15 cellular contexts compared by ENCODE assay signal in genomic region chr1:183953031-183953430, GRCh38.
DNase-seq lines count a peak whose midpoint lies in the region; ATAC-seq lines count a peak whose summit lies in the region.
"Had no signal": no experiment of that assay in that cellular context is flagged by ENCODE, and none has a peak within 500 bp of the region (broad histone marks: within the 10 kb centered on the region; RNA-seq: fewer than 3 reads in every experiment).

No MANE protein-coding gene starts in this region.

- H2BK120ac ChIP-seq in mesenchymal stem cell (ENCODE audit: low read depth, low read length): no peak overlapping the region

- H3K4me2 ChIP-seq in mesenchymal stem cell (ENCODE audit: low read length, poor library complexity, severe bottlenecking): no peak overlapping the region
- H3K4me2 ChIP-seq: GM23338, SK-N-SH had no signal

- H3K27ac Mint-ChIP-seq in T-cell: peak overlapping the region in 1 of 2 donors; percentile 70
- no peak overlapping the region for H3K27ac Mint-ChIP-seq in stimulated activated effector memory CD8-positive, alpha-beta T cell treated with anti-CD3 and anti-CD28 coated beads, Interleukin-12 subunit alpha, Interleukin-12 subunit beta, amount 100 ng/mL, for 72 hours
- H3K27ac Mint-ChIP-seq: activated CD4-positive, alpha-beta memory T cell treated with anti-CD3 and anti-CD28 coated beads for 36 hours; activated T-helper 1 cell treated with anti-CD3 and anti-CD28 coated beads, Interleukin-12 subunit alpha, Interleukin-12 subunit beta, Interleukin-2, Interleukin-4 antibody, amounts not matched to agents 30 ng/mL and 10 ng/mL and 1 ng/mL, durations not matched to agents 14 hours and 24 hours and 36 hours; GM23338; progenitor cell of endocrine pancreas had no signal

- CTCF ChIA-PET in T-cell (lab: Charles Lee): no interaction called here

- H3K27ac ChIP-seq in caudate nucleus (ENCODE audit: low read depth, low read length) (peak overlapping the region; percentile 67), mesenchymal stem cell (ENCODE audit: low read length, poor library complexity, severe bottlenecking) (no peak overlapping the region)
- H3K27ac ChIP-seq: tibial artery had no signal

- no peaks in the 10 kb centered on the region for H3K27me3 ChIP-seq in mesenchymal stem cell (ENCODE audit: control insufficient read depth in 1 of 2, insufficient read depth in 1 of 2, low read length in 2 of 2)
- H3K27me3 ChIP-seq: tibial artery had no signal

- H4K8ac ChIP-seq in mesenchymal stem cell (ENCODE audit: low read length): no peak overlapping the region

- H3K14ac ChIP-seq in mesenchymal stem cell (ENCODE audit: low read length in 2 of 2): no peak overlapping the region

- no peak overlapping the region for H4K91ac ChIP-seq in mesenchymal stem cell (ENCODE audit: low read length)

- no peaks in the 10 kb centered on the region for H3K36me3 ChIP-seq in mesenchymal stem cell (ENCODE audit: control insufficient read depth in 1 of 2, insufficient read depth in 2 of 2, low read depth in 1 of 2, low read length in 2 of 2)
- H3K36me3 ChIP-seq: tibial artery had no signal

- no peak overlapping the region for H2BK12ac ChIP-seq in mesenchymal stem cell (ENCODE audit: low read length in 2 of 2)

- no peak overlapping the region for H3K4me3 ChIP-seq in mesenchymal stem cell (ENCODE audit: insufficient read depth in 1 of 2, low read depth in 1 of 2, low read length in 2 of 2)
- H3K4me3 ChIP-seq: GM23338, tibial artery had no signal

- H3K9me3 Mint-ChIP-seq in T-cell: no peaks in the 10 kb centered on the region
- peaks cover 2% of the 10 kb centered on the region for H3K9me3 Mint-ChIP-seq in stimulated activated effector memory CD8-positive, alpha-beta T cell treated with anti-CD3 and anti-CD28 coated beads, Interleukin-12 subunit alpha, Interleukin-12 subunit beta, amount 100 ng/mL, for 72 hours
- H3K9me3 Mint-ChIP-seq: activated CD4-positive, alpha-beta memory T cell treated with anti-CD3 and anti-CD28 coated beads for 36 hours; GM23338 had no signal

- H3K4ac ChIP-seq in mesenchymal stem cell (ENCODE audit: low read depth in 1 of 2, low read length in 2 of 2): no peak overlapping the region

- no peaks in the 10 kb centered on the region for H3K36me3 Mint-ChIP-seq in T-cell
- H3K36me3 Mint-ChIP-seq in stimulated activated effector memory CD8-positive, alpha-beta T cell treated with anti-CD3 and anti-CD28 coated beads, Interleukin-12 subunit alpha, Interleukin-12 subunit beta, amount 100 ng/mL, for 72 hours: no peaks in the 10 kb centered on the region
- H3K36me3 Mint-ChIP-seq: activated CD4-positive, alpha-beta memory T cell treated with anti-CD3 and anti-CD28 coated beads for 36 hours had no signal

- H2BK15ac ChIP-seq in mesenchymal stem cell (ENCODE audit: low read depth, poor library complexity, severe bottlenecking): no peak overlapping the region

- no peak overlapping the region for H2AFZ ChIP-seq in mesenchymal stem cell (ENCODE audit: low read depth, low read length)
- H2AFZ ChIP-seq: GM23338 had no signal

- peaks cover 0 to 9% (median 9%) of the 10 kb centered on the region in 3 donors for H3K4me1 Mint-ChIP-seq in T-cell
- peaks cover 22% of the 10 kb centered on the region for H3K4me1 Mint-ChIP-seq in stimulated activated effector memory CD8-positive, alpha-beta T cell treated with anti-CD3 and anti-CD28 coated beads, Interleukin-12 subunit alpha, Interleukin-12 subunit beta, amount 100 ng/mL, for 72 hours
- H3K4me1 Mint-ChIP-seq: GM23338 had no signal

- no peak for DNase-seq in Right ventricle myocardium inferior (ENCODE audit: missing footprints)
- DNase-seq in cardiac septum (ENCODE audit: low spot score): no peak
- DNase-seq in caudate nucleus (lab: John Stamatoyannopoulos, UW): peak in 1 of 61 donors; percentile 61
- DNase-seq in mesenchymal stem cell: peak; percentile 77
- no peak for DNase-seq in posterior cingulate gyrus
- DNase-seq in T-cell: no peak
- DNase-seq in stimulated activated effector memory CD8-positive, alpha-beta T cell treated with anti-CD3 and anti-CD28 coated beads, Interleukin-12 subunit alpha, Interleukin-12 subunit beta, amount 100 ng/mL, for 72 hours (ENCODE audit: low spot score in 2 of 2): no peak
- DNase-seq: activated CD4-positive, alpha-beta memory T cell treated with anti-CD3 and anti-CD28 coated beads for 36 hours; kidney glomerular epithelial cell; SK-N-SH; tibial artery had no signal

- H3K27me3 Mint-ChIP-seq in T-cell: no peaks in the 10 kb centered on the region
- H3K27me3 Mint-ChIP-seq: activated CD4-positive, alpha-beta memory T cell treated with anti-CD3 and anti-CD28 coated beads for 36 hours; progenitor cell of endocrine pancreas had no signal

- no peaks in the 10 kb centered on the region for H3K79me1 ChIP-seq in mesenchymal stem cell (replicated peaks; ENCODE audit: low read length, poor library complexity, severe bottlenecking)

- H3K9ac ChIP-seq in mesenchymal stem cell (ENCODE audit: low read length): no peak overlapping the region
- H3K9ac ChIP-seq: SK-N-SH had no signal

- 25% methylated on average over 5 of the region's 5 CpGs for WGBS in mesenchymal stem cell

- no peak overlapping the region for H3K18ac ChIP-seq in mesenchymal stem cell (ENCODE audit: low read depth in 1 of 2, low read length in 2 of 2)

- intact Hi-C loops in Right ventricle myocardium inferior (cut with DNase I) (no loop called here), cardiac septum (cut with DNase I) (no loop called here), posterior cingulate gyrus (cut with DNase I) (no loop called here)

- H2BK5ac ChIP-seq in mesenchymal stem cell (ENCODE audit: low read depth, low read length, poor library complexity, severe bottlenecking): no peak overlapping the region

- no peak overlapping the region for H2AK5ac ChIP-seq in mesenchymal stem cell (ENCODE audit: low read length, severe bottlenecking)

- no peak overlapping the region for H3K4me3 Mint-ChIP-seq in T-cell
- H3K4me3 Mint-ChIP-seq in stimulated activated effector memory CD8-positive, alpha-beta T cell treated with anti-CD3 and anti-CD28 coated beads, Interleukin-12 subunit alpha, Interleukin-12 subunit beta, amount 100 ng/mL, for 72 hours: no peak overlapping the region
- H3K4me3 Mint-ChIP-seq: activated CD4-positive, alpha-beta memory T cell treated with anti-CD3 and anti-CD28 coated beads for 36 hours; activated T-helper 1 cell treated with anti-CD3 and anti-CD28 coated beads, Interleukin-12 subunit alpha, Interleukin-12 subunit beta, Interleukin-2, Interleukin-4 antibody, amounts not matched to agents 30 ng/mL and 10 ng/mL and 1 ng/mL, durations not matched to agents 14 hours and 24 hours and 36 hours; GM23338 had no signal

- POLR2A ChIA-PET in T-cell (lab: Charles Lee): no interaction called here

- ATAC-seq in Right ventricle myocardium inferior (peak; percentile 60), T-cell (replicated peaks in 1 of 4) (no peak), HG03196 (IDR thresholded peaks at IDR 0.05; ENCODE audit: unreplicated experiment) (no peak)
- ATAC-seq in stimulated activated effector memory CD8-positive, alpha-beta T cell treated with anti-CD3 and anti-CD28 coated beads, Interleukin-12 subunit alpha, Interleukin-12 subunit beta, amount 100 ng/mL, for 72 hours: no peak
- ATAC-seq: GM23338 had no signal

- H3K23ac ChIP-seq in mesenchymal stem cell (ENCODE audit: low read length in 2 of 2): no peak overlapping the region

- peaks cover 5% of the 10 kb centered on the region for H3K9me3 ChIP-seq in mesenchymal stem cell (ENCODE audit: control insufficient read depth, low read length)
- H3K9me3 ChIP-seq: SK-N-SH, tibial artery had no signal

- H3K4me1 ChIP-seq in mesenchymal stem cell (ENCODE audit: control insufficient read depth, insufficient read depth, low read depth, low read length): no peaks in the 10 kb centered on the region
- H3K4me1 ChIP-seq: tibial artery had no signal
